In the genomic region with DNA sequence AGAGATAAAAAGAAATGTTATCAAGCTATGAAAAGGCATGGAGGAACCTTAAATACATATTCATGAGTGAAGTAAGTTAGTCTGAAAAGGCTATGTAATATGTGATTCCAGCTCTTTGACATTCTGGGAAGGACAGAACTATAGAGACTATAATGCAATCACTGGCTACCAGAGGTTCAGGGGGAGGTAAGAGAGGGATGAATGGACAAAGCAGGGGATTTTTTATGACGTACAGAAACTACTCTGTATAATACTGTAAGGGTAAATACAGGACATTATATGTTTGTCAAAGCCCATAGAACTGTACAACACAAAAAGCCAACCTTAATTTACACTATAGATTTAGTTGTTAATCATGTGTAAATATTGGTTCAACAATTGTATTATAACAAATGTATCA, we compare ENCODE assay signal across 20 cellular contexts. TPM values are rescaled to one million over a fixed set of nuclear protein-coding genes. Genes with fewer than 3 reads are reported as not detected.
"Had no signal": no experiment of that assay in that cellular context is flagged by ENCODE, and none has a peak within 500 bp of the region (broad histone marks: within the 10 kb centered on the region; RNA-seq: fewer than 3 reads in every experiment).

No MANE protein-coding gene starts in this region.

- H3K4me3 Mint-ChIP-seq: activated CD4-positive, alpha-beta memory T cell treated with anti-CD3 and anti-CD28 coated beads, Interleukin-2, amount 10 ng/mL, durations not matched to agents 7 days and 5 days; activated naive CD4-positive, alpha-beta T cell treated with anti-CD3 and anti-CD28 coated beads, Interleukin-2, amount 50 U/mL, for 24 hours had no signal

- H3K9me3 ChIP-seq: adrenal gland, lower lobe of right lung, transverse colon had no signal

- H3K27me3 Mint-ChIP-seq: activated CD4-positive, alpha-beta memory T cell treated with anti-CD3 and anti-CD28 coated beads, Interleukin-2, amount 10 ng/mL, durations not matched to agents 7 days and 5 days; activated naive CD4-positive, alpha-beta T cell treated with anti-CD3 and anti-CD28 coated beads, Interleukin-2, amount 50 U/mL, for 24 hours; progenitor cell of endocrine pancreas had no signal

- H3K4me3 ChIP-seq: adrenal gland, heart left ventricle, lower lobe of right lung, skin epidermis, transverse colon had no signal

- H3K27ac Mint-ChIP-seq: activated CD4-positive, alpha-beta memory T cell treated with anti-CD3 and anti-CD28 coated beads, Interleukin-2, amount 10 ng/mL, durations not matched to agents 7 days and 5 days; activated naive CD4-positive, alpha-beta T cell treated with anti-CD3 and anti-CD28 coated beads, Interleukin-2, amount 50 U/mL, for 24 hours; progenitor cell of endocrine pancreas had no signal

- H3K27ac ChIP-seq: adrenal gland, epithelial cell of prostate, heart left ventricle, lower lobe of right lung, skin epidermis, transverse colon had no signal

- H3K4me1 ChIP-seq: adrenal gland, lower lobe of right lung, transverse colon had no signal

- H3K27me3 ChIP-seq: adrenal gland, heart left ventricle, transverse colon had no signal

- ATAC-seq: heart left ventricle; left colon; lower lobe of right lung; right cardiac atrium; stimulated activated naive CD8-positive, alpha-beta T cell treated with anti-CD3 and anti-CD28 coated beads, Interleukin-15, Interleukin-2, amounts not matched to agents 100 U/mL and 50 U/mL, for 24 hours had no signal

- H3K36me3 ChIP-seq: adrenal gland, heart left ventricle, lower lobe of right lung had no signal

- DNase-seq: activated CD4-positive, alpha-beta memory T cell treated with anti-CD3 and anti-CD28 coated beads, Interleukin-2, amount 10 ng/mL, durations not matched to agents 7 days and 5 days; activated CD4-positive, alpha-beta T cell treated with anti-CD3 and anti-CD28 coated beads for 4 hours; activated CD8-positive, alpha-beta memory T cell treated with anti-CD3 and anti-CD28 coated beads, Interleukin-2, amount 50 U/mL, for 4 hours; activated effector memory CD4-positive, alpha-beta T cell treated with anti-CD3 and anti-CD28 coated beads, Interleukin-2, amount 50 U/mL, for 16 hours; activated T-cell treated with anti-CD3 and anti-CD28 coated beads, Interleukin-2, amount 50 U/mL, for 48 hours; adrenal gland; foreskin melanocyte; heart left ventricle; left colon; lower lobe of right lung; right cardiac atrium; stimulated activated CD4-positive, alpha-beta T cell treated with anti-CD3 and anti-CD28 coated beads, Interleukin-15, amount 100 ng/mL, for 24 hours; stimulated activated CD4-positive, alpha-beta T cell treated with anti-CD3 and anti-CD28 coated beads, Interleukin-4, amount 100 ng/mL, for 24 hours; stimulated activated naive CD8-positive, alpha-beta T cell treated with anti-CD3 and anti-CD28 coated beads, Interleukin-15, Interleukin-2, amounts not matched to agents 100 U/mL and 50 U/mL, for 24 hours; transverse colon had no signal

RNA-seq across cellular contexts. Expression of a gene that starts 46.1 kb away (rescaled TPM):
- polyA plus RNA-seq: neural cell had no signal
